10 cellular contexts compared by ENCODE assay signal in the genomic region with DNA sequence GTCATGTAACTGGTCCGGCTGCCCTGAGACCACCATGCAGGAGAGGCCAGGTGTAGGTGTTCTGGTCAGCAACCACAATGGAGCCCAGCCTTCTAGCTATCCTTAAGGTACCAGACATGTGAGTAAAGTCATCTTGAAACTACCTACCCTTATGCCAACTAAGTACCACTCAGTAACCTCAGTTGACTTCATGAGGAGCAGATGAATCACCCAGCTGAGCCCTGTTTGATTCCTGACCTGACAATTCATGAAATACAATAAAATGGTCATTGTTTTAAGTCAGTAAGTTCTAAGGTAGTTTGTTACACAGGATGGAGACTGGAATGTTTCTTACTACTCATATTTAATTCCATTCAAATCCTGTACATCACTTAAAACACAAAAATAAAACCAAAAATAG.
"Had no signal": no experiment of that assay in that cellular context is flagged by ENCODE, and none has a peak within 500 bp of the region (broad histone marks: within the 10 kb centered on the region; RNA-seq: fewer than 3 reads in every experiment).

No MANE protein-coding gene starts in this region.

- H3K27ac Mint-ChIP-seq: H9, HFFc6 had no signal

- H3K4me3 ChIP-seq: GM23248, K562 had no signal

- DNase-seq: GM23248, H9, HCEC 1CT, HFFc6, IMR-90, KG1 had no signal

- H3K9ac ChIP-seq: GM23248 had no signal

- H3K4me1 Mint-ChIP-seq: H9 had no signal

- FAIRE-seq: H1, H54, K562 had no signal

- H2AFZ ChIP-seq: GM23248 had no signal

- H3K27ac ChIP-seq: GM23248, HL-60 had no signal

- ATAC-seq: K562 had no signal

- H3K4me3 Mint-ChIP-seq: H9, HFFc6 had no signal
